26 cellular contexts compared by ENCODE assay signal in the genomic region with DNA sequence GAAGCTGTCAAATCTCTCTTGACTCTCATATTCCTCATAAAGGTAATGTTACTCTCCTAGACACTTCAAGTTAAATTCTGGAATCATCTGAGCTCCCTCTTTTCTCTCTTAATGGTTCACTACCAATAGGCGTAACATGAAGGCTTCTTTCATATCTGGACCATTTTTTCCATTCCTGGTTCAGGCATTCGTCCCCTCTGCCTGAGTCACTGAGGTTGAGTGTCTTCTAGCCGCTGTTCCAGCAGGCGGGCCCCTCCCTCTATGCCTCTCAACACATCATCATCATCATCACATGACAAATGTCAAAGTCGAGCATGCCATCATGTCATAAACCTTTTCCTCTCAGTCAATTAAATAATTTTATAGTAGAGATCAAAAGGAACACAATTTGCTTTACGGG.
A peak's percentile ranks its signal among the peaks of the same experiment; 100 is the strongest.
DNase-seq lines count a peak whose midpoint lies in the region; ATAC-seq and TF ChIP-seq lines count a peak whose summit lies in the region.
"Had no signal": no experiment of that assay in that cellular context is flagged by ENCODE, and none has a peak within 500 bp of the region (broad histone marks: within the 10 kb centered on the region; RNA-seq: fewer than 3 reads in every experiment).

No MANE protein-coding gene starts in this region.

- no peak for ATAC-seq in CD4-positive, CD25-positive, alpha-beta regulatory T cell (ENCODE audit: low read depth in 2 of 2)
- ATAC-seq in HG03025 (IDR thresholded peaks at IDR 0.05; ENCODE audit: low FRiP score, unreplicated experiment) = no peak
- ATAC-seq: GM23338; left cardiac atrium; naive thymus-derived CD8-positive, alpha-beta T cell; SK-N-SH treated with all-trans-retinoic acid at 6 μM for 48 hours had no signal

- peak overlapping the region; percentile 90 for H3K4me3 ChIP-seq in CD4-positive, CD25-positive, alpha-beta regulatory T cell (ENCODE audit: low read depth, low read length)
- H3K4me3 ChIP-seq: GM23338, ovary, stomach, transverse colon had no signal

- H3K9me3 ChIP-seq in CD4-positive, CD25-positive, alpha-beta regulatory T cell (ENCODE audit: control insufficient read depth in 2 of 2, low read length in 2 of 2) = no peaks in the 10 kb centered on the region
- H3K9me3 ChIP-seq: ovary, stomach, transverse colon had no signal

- peaks cover 64% of the 10 kb centered on the region for H3K4me1 Mint-ChIP-seq in CD14-positive monocyte
- H3K4me1 Mint-ChIP-seq in CD4-positive, CD25-positive, alpha-beta regulatory T cell = peaks cover 14 to 63% (median 47%) of the 10 kb centered on the region in 4 donors
- peaks cover 16% of the 10 kb centered on the region for H3K4me1 Mint-ChIP-seq in nephron progenitor cell
- peaks cover 40% of the 10 kb centered on the region for H3K4me1 Mint-ChIP-seq in activated T-helper 2 cell treated with anti-CD3 and anti-CD28 coated beads, Interferon-gamma antibody, Interleukin-2, Interleukin-4, amounts not matched to agents 10 μg/mL and 5 μg/mL and 100 μg/mL, durations not matched to agents 14 hours and 24 hours and 36 hours (ENCODE audit: low read depth)

- H3K27ac ChIP-seq in CD4-positive, CD25-positive, alpha-beta regulatory T cell (ENCODE audit: insufficient read depth, low read length, poor library complexity, severe bottlenecking) = no peak overlapping the region
- peak overlapping the region; percentile 61 for H3K27ac ChIP-seq in VCaP
- H3K27ac ChIP-seq: C4-2B, ovary, stomach, transverse colon had no signal

- intact Hi-C loops in CD14-positive monocyte (cut with micrococcal nuclease) = loop anchor here (5.0 to 10.0 kb wide), 2 partner anchors 33 to 45 kb away; no protein-coding TSS in a partner anchor
- intact Hi-C loops in activated T-helper 2 cell treated with anti-CD3 and anti-CD28 coated beads, Interferon-gamma antibody, Interleukin-2, Interleukin-4, amounts not matched to agents 10 μg/mL and 5 μg/mL and 100 μg/mL, durations not matched to agents 14 hours and 24 hours and 36 hours (cut with micrococcal nuclease) = loop anchor here (2.0 to 5.0 kb wide), 2 partner anchors 53 to 95 kb away; no protein-coding TSS in a partner anchor

- no peak for TF ChIP-seq CTCF in CD14-positive monocyte (IDR thresholded peaks at IDR 0.05)
- TF ChIP-seq CTCF in VCaP (conservative IDR thresholded peaks at IDR 0.05) = no peak
- no peak for TF ChIP-seq CTCF in nephron progenitor cell (IDR thresholded peaks at IDR 0.05)

- no peaks in the 10 kb centered on the region for H3K36me3 ChIP-seq in CD4-positive, CD25-positive, alpha-beta regulatory T cell (ENCODE audit: control insufficient read depth, insufficient read depth, low read length)
- H3K36me3 ChIP-seq: ovary, stomach, transverse colon had no signal

- H3K9me3 Mint-ChIP-seq in CD14-positive monocyte (peaks cover 0 to 3% (median 0%) of the 10 kb centered on the region in 7 donors), nephron progenitor cell (no peaks in the 10 kb centered on the region)
- no peaks in the 10 kb centered on the region for H3K9me3 Mint-ChIP-seq in CD4-positive, CD25-positive, alpha-beta regulatory T cell
- no peaks in the 10 kb centered on the region for H3K9me3 Mint-ChIP-seq in activated T-helper 2 cell treated with anti-CD3 and anti-CD28 coated beads, Interferon-gamma antibody, Interleukin-2, Interleukin-4, amounts not matched to agents 10 μg/mL and 5 μg/mL and 100 μg/mL, durations not matched to agents 14 hours and 24 hours and 36 hours
- H3K9me3 Mint-ChIP-seq: activated naive CD4-positive, alpha-beta T cell treated with anti-CD3 and anti-CD28 coated beads for 36 hours; brain; GM23338 had no signal

- H3K27me3 ChIP-seq in CD4-positive, CD25-positive, alpha-beta regulatory T cell (ENCODE audit: control insufficient read depth, insufficient read depth, low read length) = no peaks in the 10 kb centered on the region
- H3K27me3 ChIP-seq: ovary, stomach, transverse colon had no signal

- H3K27ac Mint-ChIP-seq in CD14-positive monocyte = peak overlapping the region in 4 of 7 donors; percentile 7 to 43 (median 14)
- H3K27ac Mint-ChIP-seq in CD4-positive, CD25-positive, alpha-beta regulatory T cell = peak overlapping the region in 2 of 3 donors; percentile 0 to 47
- peak overlapping the region; percentile 24 for H3K27ac Mint-ChIP-seq in nephron progenitor cell
- H3K27ac Mint-ChIP-seq in activated T-helper 2 cell treated with anti-CD3 and anti-CD28 coated beads, Interferon-gamma antibody, Interleukin-2, Interleukin-4, amounts not matched to agents 10 μg/mL and 5 μg/mL and 100 μg/mL, durations not matched to agents 14 hours and 24 hours and 36 hours = no peak overlapping the region
- H3K27ac Mint-ChIP-seq: activated naive CD4-positive, alpha-beta T cell treated with anti-CD3 and anti-CD28 coated beads for 36 hours; brain; GM23338; naive thymus-derived CD8-positive, alpha-beta T cell had no signal

- no peak overlapping the region for H3K4me3 Mint-ChIP-seq in CD14-positive monocyte
- H3K4me3 Mint-ChIP-seq in CD4-positive, CD25-positive, alpha-beta regulatory T cell = peak overlapping the region in 3 of 4 donors; percentile 61 to 92 (median 69)
- no peak overlapping the region for H3K4me3 Mint-ChIP-seq in nephron progenitor cell
- no peak overlapping the region for H3K4me3 Mint-ChIP-seq in activated T-helper 2 cell treated with anti-CD3 and anti-CD28 coated beads, Interferon-gamma antibody, Interleukin-2, Interleukin-4, amounts not matched to agents 10 μg/mL and 5 μg/mL and 100 μg/mL, durations not matched to agents 14 hours and 24 hours and 36 hours (ENCODE audit: low read depth)
- H3K4me3 Mint-ChIP-seq: activated naive CD4-positive, alpha-beta T cell treated with anti-CD3 and anti-CD28 coated beads for 36 hours; GM23338 had no signal

- peaks cover 41% of the 10 kb centered on the region for H3K4me1 ChIP-seq in CD4-positive, CD25-positive, alpha-beta regulatory T cell (ENCODE audit: control insufficient read depth, insufficient read depth, low read length, poor library complexity, severe bottlenecking)

- DNase-seq in CD14-positive monocyte (ENCODE audit: low spot score) = no peak
- no peak for DNase-seq in CD4-positive, CD25-positive, alpha-beta regulatory T cell
- no peak for DNase-seq in nephron progenitor cell
- no peak for DNase-seq in A172 (ENCODE audit: low spot score)
- no peak for DNase-seq in activated T-helper 2 cell treated with anti-CD3 and anti-CD28 coated beads, Interferon-gamma antibody, Interleukin-2, Interleukin-4, amounts not matched to agents 10 μg/mL and 5 μg/mL and 100 μg/mL, durations not matched to agents 14 hours and 24 hours and 36 hours (ENCODE audit: low spot score)
- DNase-seq: activated naive CD4-positive, alpha-beta T cell treated with anti-CD3 and anti-CD28 coated beads for 36 hours; amniotic stem cell; dermis blood vessel endothelial cell; IMR-90; left cardiac atrium; naive thymus-derived CD8-positive, alpha-beta T cell; NCI-H1436 treated with DMSO at 0.1 percent for 48 hours; NCI-H2081 treated with DMSO at 0.1 percent for 48 hours; NCI-H226; NCI-H526 treated with DMSO at 0.1 percent for 48 hours; NK-92 treated with Interleukin-12 subunit alpha and Interleukin-12 subunit beta, amount 100 ng/mL, for 24 hours; ovary; Right ventricle myocardium superior; stomach; transverse colon had no signal

- H3K27me3 Mint-ChIP-seq in CD14-positive monocyte (ENCODE audit: low read depth in 3 of 3) (no peaks in the 10 kb centered on the region), nephron progenitor cell (ENCODE audit: low read depth, poor library complexity) (peaks cover 10% of the 10 kb centered on the region)
- H3K27me3 Mint-ChIP-seq in CD4-positive, CD25-positive, alpha-beta regulatory T cell = no peaks in the 10 kb centered on the region
- no peaks in the 10 kb centered on the region for H3K27me3 Mint-ChIP-seq in activated T-helper 2 cell treated with anti-CD3 and anti-CD28 coated beads, Interferon-gamma antibody, Interleukin-2, Interleukin-4, amounts not matched to agents 10 μg/mL and 5 μg/mL and 100 μg/mL, durations not matched to agents 14 hours and 24 hours and 36 hours (ENCODE audit: low read depth)

- H3K36me3 Mint-ChIP-seq in CD14-positive monocyte (peaks cover 0 to 10% of the 10 kb centered on the region in 2 donors), nephron progenitor cell (ENCODE audit: low read depth) (no peaks in the 10 kb centered on the region)
- H3K36me3 Mint-ChIP-seq in CD4-positive, CD25-positive, alpha-beta regulatory T cell = peaks cover 12% of the 10 kb centered on the region
- peaks cover 3% of the 10 kb centered on the region for H3K36me3 Mint-ChIP-seq in activated T-helper 2 cell treated with anti-CD3 and anti-CD28 coated beads, Interferon-gamma antibody, Interleukin-2, Interleukin-4, amounts not matched to agents 10 μg/mL and 5 μg/mL and 100 μg/mL, durations not matched to agents 14 hours and 24 hours and 36 hours (ENCODE audit: low read depth)
- H3K36me3 Mint-ChIP-seq: brain had no signal

Comparison
In these comparisons a context has a peak if more than half of its experiments do, and no peak if none do; other contexts are left out.
1. H3K4me3 Mint-ChIP-seq: peak in CD4-positive, CD25-positive, alpha-beta regulatory T cell (3 of 4); none in CD14-positive monocyte (0 of 2), nephron progenitor cell (single experiment) and activated T-helper 2 cell treated with anti-CD3 and anti-CD28 coated beads, Interferon-gamma antibody, Interleukin-2, Interleukin-4, amounts not matched to agents 10 μg/mL and 5 μg/mL and 100 μg/mL, durations not matched to agents 14 hours and 24 hours and 36 hours (single experiment).